In genomic region chr14:65303902-65304222, GRCh38 we compare ENCODE assay signal across 12 cellular contexts.
DNase-seq lines count a peak whose midpoint lies in the region; ATAC-seq and TF ChIP-seq lines count a peak whose summit lies in the region.
"Had no signal": no experiment of that assay in that cellular context is flagged by ENCODE, and none has a peak within 500 bp of the region (broad histone marks: within the 10 kb centered on the region; RNA-seq: fewer than 3 reads in every experiment).

No MANE protein-coding gene starts in this region.

- POLR2A ChIA-PET in activated CD4-positive, alpha-beta T cell treated with anti-CD3 and anti-CD28 coated beads for 36 hours (lab: Charles Lee), result interaction anchor here (0.5 to 1.4 kb wide), 3 partner anchors 26 to 108 kb away, joined by 4 to 8 read pairs (median 5); partner anchors contain the start of gene FUT8
- POLR2A ChIA-PET in IMR-90 (lab: Charles Lee; ENCODE audit: unreplicated experiment), result no interaction called here

- dilution Hi-C loops in IMR-90 (cut with HindIII; ENCODE audit: low sequenced_read_pairs, unreplicated experiment), result no loop called here

- H3K4ac ChIP-seq in IMR-90 (ENCODE audit: low read depth, low read length), result peak overlapping the region; percentile 15; the same call in 1 of the 2 replicates

- H2AK5ac ChIP-seq in IMR-90 (ENCODE audit: low read depth, low read length), result no peak overlapping the region

- H2BK20ac ChIP-seq in IMR-90 (ENCODE audit: low read depth, low read length), result peak overlapping the region; percentile 41; the same call in 1 of the 2 replicates

- H3K9me1 ChIP-seq in IMR-90 (ENCODE audit: insufficient read depth, low read length), result no peaks in the 10 kb centered on the region

- WGBS in IMR-90 (ENCODE audit: extremely low coverage in 2 of 2, insufficient read length in 1 of 2), 2 experiments, result 0% methylated on average over 1 of the region's 6 CpGs; no CpG with 5 or more reads in 1 of the 2 experiments

- no peak for TF ChIP-seq RAD21 in IMR-90 (IDR thresholded peaks at IDR 0.05; ENCODE audit: low read length)

- in situ Hi-C loops in IMR-90 (cut with MboI; ENCODE audit: low sequenced_read_pairs), result no loop called here

- H2BK5ac ChIP-seq in IMR-90 (ENCODE audit: low read depth, low read length, poor library complexity, severe bottlenecking), result no peak overlapping the region

- no peak overlapping the region for H3K4me3 Mint-ChIP-seq in activated CD4-positive, alpha-beta T cell treated with anti-CD3 and anti-CD28 coated beads for 36 hours
- no peak overlapping the region for H3K4me3 Mint-ChIP-seq in activated T-helper 2 cell treated with anti-CD3 and anti-CD28 coated beads, Interferon-gamma antibody, Interleukin-2, Interleukin-4, amounts not matched to agents 10 μg/mL and 5 μg/mL and 100 μg/mL, durations not matched to agents 14 hours and 24 hours and 36 hours (ENCODE audit: low read depth)

- CTCF ChIA-PET in activated CD4-positive, alpha-beta T cell treated with anti-CD3 and anti-CD28 coated beads for 36 hours (lab: Charles Lee), result interaction anchor here (0.8 to 1.2 kb wide), 5 partner anchors 12 to 108 kb away, joined by 3 to 5 read pairs (median 4); no protein-coding TSS in a partner anchor
- CTCF ChIA-PET in IMR-90 (lab: Yijun Ruan, JAX), result no interaction called here

- no peak overlapping the region for H4K5ac ChIP-seq in IMR-90 (ENCODE audit: low read depth, low read length)

- intact Hi-C loops in activated CD4-positive, alpha-beta T cell treated with anti-CD3 and anti-CD28 coated beads for 36 hours (cut with DNase I, micrococcal nuclease), result loop anchor here (1.0 to 5.0 kb wide), 5 partner anchors 17 to 401 kb away; partner anchors contain the start of gene MAX (in 1 of the 2)
- intact Hi-C loops in IMR-90 (cut with micrococcal nuclease), result no loop called here
- intact Hi-C loops in activated T-helper 2 cell treated with anti-CD3 and anti-CD28 coated beads, Interferon-gamma antibody, Interleukin-2, Interleukin-4, amounts not matched to agents 10 μg/mL and 5 μg/mL and 100 μg/mL, durations not matched to agents 14 hours and 24 hours and 36 hours (cut with micrococcal nuclease), result loop anchor here (1.0 to 5.0 kb wide), 5 partner anchors 17 to 108 kb away; partner anchors contain the start of gene FUT8

- no peak overlapping the region for H3K18ac ChIP-seq in IMR-90 (ENCODE audit: low read depth, low read length)

- no peak for ATAC-seq in activated CD4-positive, alpha-beta T cell treated with anti-CD3 and anti-CD28 coated beads for 36 hours
- peak; percentile 46; the same call in 1 of the 2 replicates for ATAC-seq in IMR-90 (ENCODE audit: low read depth)

- no peaks in the 10 kb centered on the region for H3K27me3 ChIP-seq in IMR-90 (ENCODE audit: control insufficient read depth, insufficient read depth, low read length)

- TF ChIP-seq CTCF in IMR-90 (conservative IDR thresholded peaks at IDR 0.05; ENCODE audit: low read depth, low read length), result no peak

- H3K79me1 ChIP-seq in IMR-90 (ENCODE audit: low read depth in 1 of 2, low read length in 2 of 2), result no peaks in the 10 kb centered on the region

- H3K4me3 ChIP-seq in IMR-90 (ENCODE audit: insufficient read depth, low read depth, low read length), result no peak overlapping the region

- H2AFZ ChIP-seq in IMR-90 (replicated peaks; ENCODE audit: low read length, poor library complexity), result peak overlapping the region; percentile 72

- H3K14ac ChIP-seq in IMR-90 (replicated peaks; ENCODE audit: low read depth, low read length), result peak overlapping the region; percentile 53; the same call in 1 of the 2 replicates

- H2BK15ac ChIP-seq in IMR-90 (ENCODE audit: low read depth, low read length), result no peak overlapping the region

- no peak overlapping the region for H3K9ac ChIP-seq in IMR-90 (ENCODE audit: low read depth, low read length)

- H2BK120ac ChIP-seq in IMR-90 (ENCODE audit: low read depth, low read length), result peak overlapping the region; percentile 53; the same call in 1 of the 2 replicates

- H3K27me3 Mint-ChIP-seq in activated CD4-positive, alpha-beta T cell treated with anti-CD3 and anti-CD28 coated beads for 36 hours, result no peaks in the 10 kb centered on the region
- no peaks in the 10 kb centered on the region for H3K27me3 Mint-ChIP-seq in activated T-helper 2 cell treated with anti-CD3 and anti-CD28 coated beads, Interferon-gamma antibody, Interleukin-2, Interleukin-4, amounts not matched to agents 10 μg/mL and 5 μg/mL and 100 μg/mL, durations not matched to agents 14 hours and 24 hours and 36 hours (ENCODE audit: low read depth)

- H3K23ac ChIP-seq in IMR-90 (ENCODE audit: low read depth, low read length), result no peak overlapping the region

- peaks cover 3% of the 10 kb centered on the region; the same call in 1 of the 2 replicates for H3K4me1 ChIP-seq in IMR-90 (ENCODE audit: control insufficient read depth, insufficient read depth, low read length)

- no peaks in the 10 kb centered on the region for H3K36me3 ChIP-seq in IMR-90 (ENCODE audit: control insufficient read depth, insufficient read depth, low read length)

- no peak for TF ChIP-seq POLR2A in IMR-90 (IDR thresholded peaks at IDR 0.05; ENCODE audit: low read depth, low read length)

- H3K56ac ChIP-seq in IMR-90 (ENCODE audit: extremely low read depth, insufficient read depth, low read length), result no peak overlapping the region

- peak overlapping the region in 1 of 2 experiments; percentile 58; a peak in 1 of 4 replicates for H4K8ac ChIP-seq in IMR-90 (ENCODE audit: low read depth in 2 of 2, low read length in 2 of 2)

- no peak overlapping the region for H3K27ac ChIP-seq in IMR-90 (ENCODE audit: insufficient read depth, low read length)
- H3K27ac ChIP-seq: VCaP had no signal

- H3K9me3 ChIP-seq in IMR-90 (ENCODE audit: control insufficient read depth, insufficient read depth, low read length), result no peaks in the 10 kb centered on the region

- H3K27ac Mint-ChIP-seq in activated CD4-positive, alpha-beta T cell treated with anti-CD3 and anti-CD28 coated beads for 36 hours, result peak overlapping the region; percentile 86
- H3K27ac Mint-ChIP-seq in activated T-helper 2 cell treated with anti-CD3 and anti-CD28 coated beads, Interferon-gamma antibody, Interleukin-2, Interleukin-4, amounts not matched to agents 10 μg/mL and 5 μg/mL and 100 μg/mL, durations not matched to agents 14 hours and 24 hours and 36 hours, result peak overlapping the region; percentile 94

- no peaks in the 10 kb centered on the region for H3K9me3 Mint-ChIP-seq in activated CD4-positive, alpha-beta T cell treated with anti-CD3 and anti-CD28 coated beads for 36 hours (ENCODE audit: low read depth)
- H3K9me3 Mint-ChIP-seq in activated T-helper 2 cell treated with anti-CD3 and anti-CD28 coated beads, Interferon-gamma antibody, Interleukin-2, Interleukin-4, amounts not matched to agents 10 μg/mL and 5 μg/mL and 100 μg/mL, durations not matched to agents 14 hours and 24 hours and 36 hours, result no peaks in the 10 kb centered on the region

- H4K20me1 ChIP-seq in IMR-90 (ENCODE audit: insufficient read depth, low read length), result no peaks in the 10 kb centered on the region

- H3K36me3 Mint-ChIP-seq in activated CD4-positive, alpha-beta T cell treated with anti-CD3 and anti-CD28 coated beads for 36 hours (ENCODE audit: low read depth), result peaks cover 4% of the 10 kb centered on the region
- H3K36me3 Mint-ChIP-seq in activated T-helper 2 cell treated with anti-CD3 and anti-CD28 coated beads, Interferon-gamma antibody, Interleukin-2, Interleukin-4, amounts not matched to agents 10 μg/mL and 5 μg/mL and 100 μg/mL, durations not matched to agents 14 hours and 24 hours and 36 hours (ENCODE audit: low read depth), result peaks cover 5% of the 10 kb centered on the region

- H3K4me2 ChIP-seq in IMR-90 (ENCODE audit: low read depth, low read length), result no peak overlapping the region

- H4K91ac ChIP-seq in IMR-90 (ENCODE audit: insufficient read depth, low read depth, low read length), result no peak overlapping the region; the same call in 1 of the 2 replicates

- no peak for DNase-seq in activated CD4-positive, alpha-beta T cell treated with anti-CD3 and anti-CD28 coated beads for 36 hours
- no peak for DNase-seq in activated CD4-positive, alpha-beta T cell treated with anti-CD3 and anti-CD28 coated beads for 4 hours
- no peak for DNase-seq in IMR-90
- no peak for DNase-seq in activated T-helper 2 cell treated with anti-CD3 and anti-CD28 coated beads, Interferon-gamma antibody, Interleukin-2, Interleukin-4, amounts not matched to agents 10 μg/mL and 5 μg/mL and 100 μg/mL, durations not matched to agents 14 hours and 24 hours and 36 hours (ENCODE audit: low spot score)
- DNase-seq in retina, result peak; percentile 11
- no peak for DNase-seq in RKO (ENCODE audit: low spot score)
- no peak for DNase-seq in activated effector memory CD4-positive, alpha-beta T cell treated with Interleukin-2 at 50 U/mL for 16 hours
- no peak for DNase-seq in SKM-1 treated with dmso at 0.1 percent for 144 hours (lab: John Stamatoyannopoulos, UW; ENCODE audit: unreplicated experiment)
- DNase-seq: GOT3; SHP77 treated with DMSO at 0.1 percent for 48 hours; stimulated activated CD8-positive, alpha-beta memory T cell treated with anti-CD3 and anti-CD28 coated beads, Interleukin-4, amount 100 ng/mL, for 48 hours had no signal

- peak overlapping the region; percentile 56 for H2AK9ac ChIP-seq in IMR-90 (replicated peaks; ENCODE audit: low read depth, low read length, poor library complexity)

- H3K4me1 Mint-ChIP-seq in activated CD4-positive, alpha-beta T cell treated with anti-CD3 and anti-CD28 coated beads for 36 hours, result peaks cover 58% of the 10 kb centered on the region
- peaks cover 59% of the 10 kb centered on the region for H3K4me1 Mint-ChIP-seq in activated T-helper 2 cell treated with anti-CD3 and anti-CD28 coated beads, Interferon-gamma antibody, Interleukin-2, Interleukin-4, amounts not matched to agents 10 μg/mL and 5 μg/mL and 100 μg/mL, durations not matched to agents 14 hours and 24 hours and 36 hours (ENCODE audit: low read depth)

- no TSS peak for BruUV-seq in IMR-90 (replicated peaks; lab: Mats Ljungman, UMichigan)

TF ChIP-seq in IMR-90, 13 proteins besides CTCF, POLR2A, EP300 and RAD21:
- TF ChIP-seq RCOR1 (IDR thresholded peaks at IDR 0.05; ENCODE audit: insufficient replicate concordance, low read length), result no peak
- TF ChIP-seq RFX5 (IDR thresholded peaks at IDR 0.05; ENCODE audit: low read depth, low read length), result no peak
- no peak for TF ChIP-seq NFE2L2 (IDR thresholded peaks at IDR 0.05; ENCODE audit: low read depth, low read length)
- TF ChIP-seq BHLHE40 (IDR thresholded peaks at IDR 0.05; ENCODE audit: low read depth, low read length), result no peak
